ENCODE assay signal across 3 cellular contexts in the genomic region with DNA sequence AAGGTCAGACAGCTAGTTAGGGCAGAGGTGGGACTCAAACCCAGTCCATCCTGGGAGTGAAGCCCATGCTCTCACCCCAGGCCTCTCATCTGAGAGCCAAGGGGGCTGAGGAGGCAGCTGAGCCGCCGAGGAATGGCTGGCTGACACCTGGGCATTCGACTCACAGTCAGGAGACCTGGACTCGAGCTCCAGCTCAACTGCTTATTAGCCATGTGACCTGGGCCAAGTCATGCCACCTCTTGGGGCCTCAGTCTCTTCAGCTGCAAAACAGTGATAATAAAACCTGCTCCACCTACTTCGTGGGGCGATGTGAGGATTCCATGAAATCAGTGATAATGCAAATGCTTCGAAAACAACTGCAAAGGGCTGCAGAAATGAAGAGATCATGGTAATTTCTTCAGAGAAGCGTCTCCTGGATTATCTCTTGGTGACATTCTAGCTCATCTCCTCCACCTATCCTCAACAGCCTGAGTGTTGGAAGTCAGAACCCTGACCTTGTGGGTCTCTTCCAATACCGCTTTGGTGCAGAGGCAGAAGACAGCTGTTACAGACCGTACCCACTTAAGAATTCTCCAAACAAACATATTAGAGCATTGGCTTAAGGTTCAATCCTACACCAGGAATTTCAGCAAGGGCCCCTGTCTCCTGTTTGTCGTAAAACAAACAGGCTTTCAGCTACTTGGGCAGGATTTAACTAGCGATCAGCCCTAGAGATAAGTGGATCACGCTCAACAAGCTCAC.
TF ChIP-seq lines count a peak whose summit lies in the region.

No MANE protein-coding gene starts in this region.

TF ChIP-seq in SK-N-SH, 30 proteins besides CTCF, POLR2A, EP300 and RAD21:
- peak; percentile 48 for TF ChIP-seq GATA2 (CRISPR knock-in tag; IDR thresholded peaks at IDR 0.05)
- TF ChIP-seq ELF1 (IDR thresholded peaks at IDR 0.05) = no peak
TF ChIP-seq in SK-N-SH: peak in this region for 1.

TF ChIP-seq in SK-N-SH treated with all-trans-retinoic acid at 6 μM for 48 hours, 23 proteins besides CTCF, POLR2A, EP300 and RAD21:
- TF ChIP-seq, protein P1, sequence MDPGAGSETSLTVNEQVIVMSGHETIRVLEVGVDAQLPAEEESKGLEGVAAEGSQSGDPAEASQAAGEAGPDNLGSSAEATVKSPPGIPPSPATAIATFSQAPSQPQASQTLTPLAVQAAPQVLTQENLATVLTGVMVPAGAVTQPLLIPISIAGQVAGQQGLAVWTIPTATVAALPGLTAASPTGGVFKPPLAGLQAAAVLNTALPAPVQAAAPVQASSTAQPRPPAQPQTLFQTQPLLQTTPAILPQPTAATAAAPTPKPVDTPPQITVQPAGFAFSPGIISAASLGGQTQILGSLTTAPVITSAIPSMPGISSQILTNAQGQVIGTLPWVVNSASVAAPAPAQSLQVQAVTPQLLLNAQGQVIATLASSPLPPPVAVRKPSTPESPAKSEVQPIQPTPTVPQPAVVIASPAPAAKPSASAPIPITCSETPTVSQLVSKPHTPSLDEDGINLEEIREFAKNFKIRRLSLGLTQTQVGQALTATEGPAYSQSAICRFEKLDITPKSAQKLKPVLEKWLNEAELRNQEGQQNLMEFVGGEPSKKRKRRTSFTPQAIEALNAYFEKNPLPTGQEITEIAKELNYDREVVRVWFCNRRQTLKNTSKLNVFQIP (CRISPR knock-in tag; IDR thresholded peaks at IDR 0.05; ENCODE audit: borderline replicate concordance, low read depth) = no peak

TF ChIP-seq in IMR-90, 13 proteins besides CTCF, POLR2A, EP300 and RAD21:
- TF ChIP-seq RFX5 (IDR thresholded peaks at IDR 0.05; ENCODE audit: low read depth, low read length) = no peak
- no peak for TF ChIP-seq RCOR1 (IDR thresholded peaks at IDR 0.05; ENCODE audit: insufficient replicate concordance, low read length)
- no peak for TF ChIP-seq BHLHE40 (IDR thresholded peaks at IDR 0.05; ENCODE audit: low read depth, low read length)
- TF ChIP-seq, protein P2, sequence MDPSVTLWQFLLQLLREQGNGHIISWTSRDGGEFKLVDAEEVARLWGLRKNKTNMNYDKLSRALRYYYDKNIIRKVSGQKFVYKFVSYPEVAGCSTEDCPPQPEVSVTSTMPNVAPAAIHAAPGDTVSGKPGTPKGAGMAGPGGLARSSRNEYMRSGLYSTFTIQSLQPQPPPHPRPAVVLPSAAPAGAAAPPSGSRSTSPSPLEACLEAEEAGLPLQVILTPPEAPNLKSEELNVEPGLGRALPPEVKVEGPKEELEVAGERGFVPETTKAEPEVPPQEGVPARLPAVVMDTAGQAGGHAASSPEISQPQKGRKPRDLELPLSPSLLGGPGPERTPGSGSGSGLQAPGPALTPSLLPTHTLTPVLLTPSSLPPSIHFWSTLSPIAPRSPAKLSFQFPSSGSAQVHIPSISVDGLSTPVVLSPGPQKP (IDR thresholded peaks at IDR 0.05; ENCODE audit: borderline replicate concordance, low read depth, low read length) = no peak
- TF ChIP-seq SMC3 (IDR thresholded peaks at IDR 0.05; ENCODE audit: low read depth, low read length) = no peak
- TF ChIP-seq MAZ (IDR thresholded peaks at IDR 0.05; ENCODE audit: borderline replicate concordance, low read depth, low read length) = no peak
- no peak for TF ChIP-seq CEBPB (IDR thresholded peaks at IDR 0.05; ENCODE audit: low read depth, low read length)
- no peak for TF ChIP-seq MXI1 (IDR thresholded peaks at IDR 0.05; ENCODE audit: borderline replicate concordance, low read depth, low read length)
- no peak for TF ChIP-seq CHD1 (IDR thresholded peaks at IDR 0.05; ENCODE audit: low read depth, low read length)
- no peak for TF ChIP-seq MAFK (IDR thresholded peaks at IDR 0.05; ENCODE audit: low read depth, low read length)
- no peak for TF ChIP-seq USF2 (IDR thresholded peaks at IDR 0.05; ENCODE audit: low read depth, low read length)
- TF ChIP-seq FOS (IDR thresholded peaks at IDR 0.05; ENCODE audit: low read depth, low read length) = no peak
- TF ChIP-seq NFE2L2 (IDR thresholded peaks at IDR 0.05; ENCODE audit: low read depth, low read length) = no peak
